In the genomic region with DNA sequence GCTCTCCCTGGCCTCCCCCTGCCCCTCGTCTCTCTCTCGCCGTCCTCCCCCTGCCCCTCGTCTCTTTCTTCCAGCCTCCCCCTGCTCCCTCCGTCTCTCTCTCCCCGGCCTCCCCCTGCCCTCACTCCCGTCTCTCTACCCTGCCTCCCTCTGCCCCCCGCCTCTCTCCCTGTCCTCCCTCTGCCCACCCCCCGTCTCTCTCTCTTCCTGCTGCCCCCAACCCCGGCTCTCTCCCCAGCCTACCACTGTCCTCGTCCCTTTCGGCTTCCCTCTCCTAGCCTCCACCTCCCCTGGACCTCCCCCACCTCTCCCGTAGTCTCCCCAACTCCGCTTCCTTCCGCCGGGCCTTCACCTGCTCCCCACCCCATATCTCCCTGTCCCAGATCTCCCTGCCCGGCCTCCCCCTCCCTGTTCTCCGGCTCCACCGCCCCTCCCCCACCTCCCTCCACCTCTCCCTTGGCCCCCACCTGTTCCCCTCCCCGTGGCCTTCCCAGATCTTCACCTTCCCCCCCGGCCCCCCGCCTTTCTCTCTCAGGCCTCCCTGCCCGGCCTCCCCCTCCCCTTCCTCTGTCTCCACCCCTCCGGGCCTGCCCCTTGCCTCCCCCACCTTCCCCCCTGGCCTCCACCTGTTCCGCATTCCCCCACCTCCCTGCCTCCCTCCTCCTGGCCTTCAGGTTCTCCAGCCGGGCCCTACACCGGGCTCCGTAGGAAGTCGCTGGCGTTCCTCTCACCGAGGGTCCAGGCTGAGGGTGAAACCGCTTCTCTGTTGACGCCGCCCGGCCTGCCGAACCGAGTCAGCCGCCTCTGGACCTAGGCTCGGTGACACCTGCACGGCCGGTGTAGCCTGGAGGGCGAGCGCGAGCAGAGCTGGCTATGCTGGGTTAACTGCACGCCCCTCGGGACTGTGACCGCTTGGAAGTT, we compare ENCODE assay signal across 8 cellular contexts. TPM values are rescaled to one million over a fixed set of nuclear protein-coding genes. Genes with fewer than 3 reads are reported as not detected.
DNase-seq lines count a peak whose midpoint lies in the region; ATAC-seq and TF ChIP-seq lines count a peak whose summit lies in the region.

No MANE protein-coding gene starts in this region.

- TF ChIP-seq CTCF in fibroblast of villous mesenchyme (IDR thresholded peaks at IDR 0.05; ENCODE audit: insufficient read depth, low read depth, low read length) (no peak), gastrocnemius medialis (IDR thresholded peaks at IDR 0.05 in 4 of 5, conservative IDR thresholded peaks at IDR 0.05 in 1 of 5) (no peak)

- H3K4me3 ChIP-seq in fibroblast of villous mesenchyme (ENCODE audit: low read depth, low read length) (peak overlapping the region; percentile 89), gastrocnemius medialis (peak overlapping the region; percentile 80 to 91 (median 86))

- H3K9me3 ChIP-seq in gastrocnemius medialis = no peaks in the 10 kb centered on the region

- no peaks in the 10 kb centered on the region for H3K27me3 Mint-ChIP-seq in activated CD4-positive, alpha-beta T cell treated with anti-CD3 and anti-CD28 coated beads for 36 hours
- no peaks in the 10 kb centered on the region for H3K27me3 Mint-ChIP-seq in T-helper 2 cell treated with Interferon-gamma antibody and Interleukin-4, amounts not matched to agents 5 μg/mL and 100 μg/mL, for 36 hours (ENCODE audit: low read depth)

- POLR2A ChIA-PET in activated CD4-positive, alpha-beta T cell treated with anti-CD3 and anti-CD28 coated beads for 36 hours (lab: Charles Lee) = no interaction called here

- peak overlapping the region; percentile 94 to 97 (median 95) for H3K27ac ChIP-seq in gastrocnemius medialis

- in situ Hi-C loops in gastrocnemius medialis (cut with MboI; ENCODE audit: low sequenced_read_pairs in 4 of 4) = loop anchor here in 3 of 4 donors (10.0 kb wide), 2 partner anchors 53 to 93 kb away; no protein-coding TSS in a partner anchor

- peaks cover 30% of the 10 kb centered on the region for H3K4me1 Mint-ChIP-seq in activated CD4-positive, alpha-beta T cell treated with anti-CD3 and anti-CD28 coated beads for 36 hours
- peaks cover 16% of the 10 kb centered on the region for H3K4me1 Mint-ChIP-seq in T-helper 2 cell treated with Interferon-gamma antibody and Interleukin-4, amounts not matched to agents 5 μg/mL and 100 μg/mL, for 36 hours (ENCODE audit: low read depth)

- H3K27me3 ChIP-seq in gastrocnemius medialis = no peaks in the 10 kb centered on the region

- DNase-seq in activated CD4-positive, alpha-beta T cell treated with anti-CD3 and anti-CD28 coated beads for 36 hours = peak; percentile 46
- DNase-seq in activated CD4-positive, alpha-beta T cell treated with anti-CD3 and anti-CD28 coated beads for 1 hour = no peak
- DNase-seq in T-helper 2 cell treated with Interferon-gamma antibody and Interleukin-4, amounts not matched to agents 5 μg/mL and 100 μg/mL, for 36 hours (ENCODE audit: low spot score) = no peak
- DNase-seq in fibroblast of villous mesenchyme (ENCODE audit: low read depth) (no peak), gastrocnemius medialis (no peak), NCI-H526 treated with DMSO at 0.1 percent for 48 hours (lab: John Stamatoyannopoulos, UW) (no peak), anterior cingulate cortex (lab: John Stamatoyannopoulos, UW) (no peak)

- CTCF ChIA-PET in activated CD4-positive, alpha-beta T cell treated with anti-CD3 and anti-CD28 coated beads for 36 hours (lab: Charles Lee) = no interaction called here

- H3K4me3 Mint-ChIP-seq in activated CD4-positive, alpha-beta T cell treated with anti-CD3 and anti-CD28 coated beads for 36 hours = peak overlapping the region; percentile 92
- peak overlapping the region; percentile 94 for H3K4me3 Mint-ChIP-seq in T-helper 2 cell treated with Interferon-gamma antibody and Interleukin-4, amounts not matched to agents 5 μg/mL and 100 μg/mL, for 36 hours

- peaks cover 68 to 73% of the 10 kb centered on the region in 2 donors for H3K4me1 ChIP-seq in gastrocnemius medialis

- no peak for ATAC-seq in activated CD4-positive, alpha-beta T cell treated with anti-CD3 and anti-CD28 coated beads for 36 hours
- ATAC-seq in gastrocnemius medialis (no peak), GM18517 (IDR thresholded peaks at IDR 0.05; ENCODE audit: unreplicated experiment) (no peak)

- H3K9me3 Mint-ChIP-seq in activated CD4-positive, alpha-beta T cell treated with anti-CD3 and anti-CD28 coated beads for 36 hours (ENCODE audit: low read depth) = no peaks in the 10 kb centered on the region
- no peaks in the 10 kb centered on the region for H3K9me3 Mint-ChIP-seq in T-helper 2 cell treated with Interferon-gamma antibody and Interleukin-4, amounts not matched to agents 5 μg/mL and 100 μg/mL, for 36 hours

- peaks cover 15% of the 10 kb centered on the region for H3K36me3 Mint-ChIP-seq in activated CD4-positive, alpha-beta T cell treated with anti-CD3 and anti-CD28 coated beads for 36 hours (ENCODE audit: low read depth)
- H3K36me3 Mint-ChIP-seq in T-helper 2 cell treated with Interferon-gamma antibody and Interleukin-4, amounts not matched to agents 5 μg/mL and 100 μg/mL, for 36 hours (ENCODE audit: low read depth) = peaks cover 11% of the 10 kb centered on the region

- TF ChIP-seq POLR2A in gastrocnemius medialis (IDR thresholded peaks at IDR 0.05) = no peak

- intact Hi-C loops in activated CD4-positive, alpha-beta T cell treated with anti-CD3 and anti-CD28 coated beads for 36 hours (cut with DNase I, micrococcal nuclease) = loop anchor here in 1 of 2 experiments (5.0 to 10.0 kb wide), 4 partner anchors 150 to 657 kb away; a partner anchor contains a TSS
- intact Hi-C loops in gastrocnemius medialis (cut with DNase I; ENCODE audit: low total_unique reads) = loop anchor here (5.0 to 10.0 kb wide), 5 partner anchors 150 to 685 kb away; a partner anchor contains a TSS

- H3K36me3 ChIP-seq in gastrocnemius medialis = peaks cover 0 to 3% of the 10 kb centered on the region in 2 donors

- peak overlapping the region; percentile 87 for H3K27ac Mint-ChIP-seq in activated CD4-positive, alpha-beta T cell treated with anti-CD3 and anti-CD28 coated beads for 36 hours
- peak overlapping the region; percentile 97 for H3K27ac Mint-ChIP-seq in T-helper 2 cell treated with Interferon-gamma antibody and Interleukin-4, amounts not matched to agents 5 μg/mL and 100 μg/mL, for 36 hours

RNA-seq across cellular contexts. Expression of a gene that starts 1.2 kb away (rescaled TPM):
- 10 to 100 TPM; 17.7 to 29.7 TPM for total RNA-seq in activated CD4-positive, alpha-beta T cell treated with anti-CD3 and anti-CD28 coated beads for 36 hours
- total RNA-seq in fibroblast of villous mesenchyme (15.1 and 22.5 TPM in 2 replicates), gastrocnemius medialis (10 to 100 TPM; 24.6 to 40.8 (median 30.0) TPM)

RNA-seq across cellular contexts. Expression of a gene that starts 45.3 kb away (rescaled TPM):
- 10 to 100 TPM; 71.3 to 74.6 TPM for total RNA-seq in activated CD4-positive, alpha-beta T cell treated with anti-CD3 and anti-CD28 coated beads for 36 hours
- total RNA-seq in fibroblast of villous mesenchyme (73.4 and 85.4 TPM in 2 replicates), gastrocnemius medialis (100 to 1,000 TPM; 112 to 154 (median 132) TPM)
